In the genomic region with DNA sequence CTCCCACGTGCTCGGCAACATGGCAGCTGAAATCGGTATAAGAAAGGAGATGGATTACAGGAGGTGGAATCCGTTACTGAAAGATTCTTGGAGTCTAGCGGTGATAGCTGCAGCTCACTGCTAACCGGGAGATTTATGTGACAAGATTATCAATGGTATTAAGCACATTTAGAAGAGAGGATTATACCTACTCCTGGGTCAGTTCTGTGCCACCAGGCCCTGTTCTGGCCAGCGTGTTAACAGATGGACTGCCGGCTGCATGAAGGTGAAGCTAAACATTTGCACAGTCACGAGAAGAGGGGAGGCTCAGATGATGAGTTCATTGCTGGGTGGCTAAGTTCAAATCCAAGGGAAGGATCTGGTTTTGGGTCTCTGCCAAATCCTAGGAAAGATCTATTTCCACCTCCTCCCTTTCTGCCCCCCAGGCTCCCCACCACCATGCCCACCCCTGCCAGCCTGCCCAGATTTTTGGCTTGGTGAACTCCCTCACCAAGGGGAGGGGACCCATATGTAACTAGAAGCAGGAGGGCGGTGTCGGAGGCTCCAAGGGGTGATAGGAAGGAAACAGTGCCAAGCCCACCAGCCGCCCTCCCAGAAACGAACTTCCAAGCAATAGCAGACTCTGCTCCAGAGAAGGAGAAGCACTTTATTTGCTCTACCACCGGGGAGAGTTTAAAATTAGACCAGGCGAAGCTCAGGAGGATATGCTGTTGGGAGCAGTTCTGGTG, we compare ENCODE assay signal across 13 cellular contexts.
DNase-seq lines count a peak whose midpoint lies in the region; ATAC-seq and TF ChIP-seq lines count a peak whose summit lies in the region.
"Had no signal": no experiment of that assay in that cellular context is flagged by ENCODE, and none has a peak within 500 bp of the region (broad histone marks: within the 10 kb centered on the region; RNA-seq: fewer than 3 reads in every experiment).

No MANE protein-coding gene starts in this region.

- peak; percentile 74 for DNase-seq in DMS 273 treated with DMSO at 0.1 percent for 48 hours (lab: John Stamatoyannopoulos, UW)
- DNase-seq in NCI-H446 treated with DMSO at 0.1 percent for 48 hours (lab: John Stamatoyannopoulos, UW) = peak; percentile 87
- DNase-seq in sigmoid colon = no peak
- DNase-seq in NCI-H187 treated with DMSO at 0.1 percent for 48 hours (lab: John Stamatoyannopoulos, UW) = no peak
- DNase-seq in stimulated activated CD4-positive, alpha-beta T cell treated with anti-CD3 and anti-CD28 coated beads, Interleukin-2, amount 100 ng/mL, for 48 hours = no peak
- DNase-seq: activated CD4-positive, alpha-beta memory T cell treated with anti-CD3 and anti-CD28 coated beads, Interleukin-2, amount 10 ng/mL, durations not matched to agents 7 days and 5 days; stimulated activated naive CD4-positive, alpha-beta T cell had no signal

- no peak for ATAC-seq in HG02970 (IDR thresholded peaks at IDR 0.05; ENCODE audit: low FRiP score, unreplicated experiment)
- no peak for ATAC-seq in HG02981 (IDR thresholded peaks at IDR 0.05; ENCODE audit: unreplicated experiment)

- H3K4me3 ChIP-seq in esophagus (ENCODE audit: low read depth in 1 of 2, low read length in 2 of 2) = no peak overlapping the region
- no peak overlapping the region for H3K4me3 ChIP-seq in sigmoid colon
- H3K4me3 ChIP-seq: HAP-1, lung had no signal

- 70 to 71% methylated on average over 15 of the region's 15 CpGs for WGBS in esophagus, 2 donors
- 89% methylated on average over 15 of the region's 15 CpGs for WGBS in sigmoid colon, 2 donors

- intact Hi-C loops in sigmoid colon (cut with DNase I) = no loop called here

- peak overlapping the region; percentile 57 to 66 for H3K27ac ChIP-seq in esophagus (ENCODE audit: low read depth in 2 of 2, low read length in 1 of 2)
- H3K27ac ChIP-seq in sigmoid colon = peak overlapping the region; percentile 77 to 90 (median 84)
- H3K27ac ChIP-seq: KMS-11 had no signal

- H3K9me3 ChIP-seq in esophagus (ENCODE audit: control insufficient read depth in 2 of 2, insufficient read depth in 1 of 2, low read depth in 1 of 2, low read length in 1 of 2) = no peaks in the 10 kb centered on the region
- no peaks in the 10 kb centered on the region for H3K9me3 ChIP-seq in sigmoid colon
- H3K9me3 ChIP-seq: HAP-1 had no signal

- peaks cover 0 to 10% of the 10 kb centered on the region in 2 donors for H3K4me1 ChIP-seq in esophagus (ENCODE audit: control insufficient read depth in 2 of 2, insufficient read depth in 2 of 2, low read length in 1 of 2)
- H3K4me1 ChIP-seq in sigmoid colon = peaks cover 0 to 54% (median 46%) of the 10 kb centered on the region in 4 donors
- H3K4me1 ChIP-seq: HAP-1 had no signal

- no peak for TF ChIP-seq POLR2A in sigmoid colon (IDR thresholded peaks at IDR 0.05)

- no peak for TF ChIP-seq EP300 in sigmoid colon (IDR thresholded peaks at IDR 0.05)

- H3K27me3 ChIP-seq in esophagus (ENCODE audit: control insufficient read depth in 1 of 2, insufficient read depth in 2 of 2, low read length in 2 of 2) (no peaks in the 10 kb centered on the region), sigmoid colon (no peaks in the 10 kb centered on the region)

- TF ChIP-seq CTCF in sigmoid colon (IDR thresholded peaks at IDR 0.05) = no peak

- H3K36me3 ChIP-seq in esophagus (ENCODE audit: control insufficient read depth in 2 of 2, insufficient read depth in 2 of 2, low read length in 1 of 2) (no peaks in the 10 kb centered on the region), sigmoid colon (no peaks in the 10 kb centered on the region)
- H3K36me3 ChIP-seq: HAP-1 had no signal

Comparison
In these comparisons a context has a peak if more than half of its experiments do, and no peak if none do; other contexts are left out.
1. DNase-seq: peak in DMS 273 treated with DMSO at 0.1 percent for 48 hours (single experiment) and NCI-H446 treated with DMSO at 0.1 percent for 48 hours (single experiment); none in sigmoid colon (single experiment), NCI-H187 treated with DMSO at 0.1 percent for 48 hours (single experiment) and stimulated activated CD4-positive, alpha-beta T cell treated with anti-CD3 and anti-CD28 coated beads, Interleukin-2, amount 100 ng/mL, for 48 hours (0 of 2).